12 cellular contexts compared by ENCODE assay signal in the genomic region with DNA sequence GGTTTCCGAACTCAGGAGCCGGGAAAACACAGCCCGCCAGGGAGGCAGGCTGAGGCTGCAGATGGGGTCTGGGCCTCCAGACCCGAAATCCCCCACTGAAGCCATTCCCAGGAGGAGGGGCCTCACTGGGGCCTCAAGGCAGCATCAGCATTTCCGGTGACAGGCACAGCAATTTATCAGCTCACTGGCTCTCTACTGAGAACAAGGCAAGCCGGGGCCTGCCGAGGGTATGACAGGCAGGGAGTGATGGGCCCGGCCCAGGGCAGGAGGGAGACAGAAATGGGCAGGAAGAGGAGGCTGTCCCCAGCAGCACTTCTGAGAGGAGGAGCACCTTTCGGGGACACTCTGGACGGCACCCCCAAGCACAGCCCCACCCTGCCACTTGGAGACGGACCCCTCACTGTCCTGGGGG. TPM values are rescaled to one million over a fixed set of nuclear protein-coding genes. Genes with fewer than 3 reads are reported as not detected.
DNase-seq lines count a peak whose midpoint lies in the region; ATAC-seq, FAIRE-seq and TF ChIP-seq lines count a peak whose summit lies in the region.
"Had no signal": no experiment of that assay in that cellular context is flagged by ENCODE, and none has a peak within 500 bp of the region (broad histone marks: within the 10 kb centered on the region; RNA-seq: fewer than 3 reads in every experiment).

No MANE protein-coding gene starts in this region.

- intact Hi-C loops in K562 (cut with micrococcal nuclease) = no loop called here

- peaks cover 11% of the 10 kb centered on the region for H3K4me1 Mint-ChIP-seq in nephron
- no peaks in the 10 kb centered on the region for H3K4me1 Mint-ChIP-seq in activated CD8-positive, alpha-beta memory T cell treated with anti-CD3 and anti-CD28 coated beads, Interleukin-2, amount 10 ng/mL, durations not matched to agents 7 days and 5 days
- H3K4me1 Mint-ChIP-seq: activated naive CD4-positive, alpha-beta T cell treated with anti-CD3 and anti-CD28 coated beads, Interleukin-2, amount 50 U/mL, for 24 hours had no signal

- peaks cover 16 to 29% of the 10 kb centered on the region in 2 experiments for H3K4me1 ChIP-seq in K562 (replicated peaks in 1 of 2; ENCODE audit: control insufficient read depth in 2 of 2, insufficient read depth in 2 of 2, low read length in 2 of 2)

- H3K36me3 ChIP-seq in K562 (ENCODE audit: control insufficient read depth, insufficient read depth, low read length) = no peaks in the 10 kb centered on the region

- H3K9ac ChIP-seq in K562 (ENCODE audit: insufficient read depth in 1 of 2, low read depth in 2 of 2, low read length in 2 of 2) = peak overlapping the region in 1 of 2 experiments; percentile 39; a peak in 1 of 4 replicates

- no peak for TF ChIP-seq RAD21 in K562 (CRISPR knock-in tag; conservative IDR thresholded peaks at IDR 0.05 in 1 of 2, IDR thresholded peaks at IDR 0.05 in 1 of 2)

- DNase-seq in GM13977 (ENCODE audit: low spot score) (peak; percentile 69), K562 (ENCODE audit: extremely low read depth in 1 of 4, low spot score in 3 of 4) (peak in 2 of 4 experiments; percentile 32 to 50), NOMO-1 treated with DMSO at 0.1 percent for 48 hours (lab: John Stamatoyannopoulos, UW; ENCODE audit: unreplicated experiment) (no peak)
- no peak for DNase-seq in activated CD8-positive, alpha-beta memory T cell treated with anti-CD3 and anti-CD28 coated beads, Interleukin-2, amount 10 ng/mL, durations not matched to agents 7 days and 5 days
- no peak for DNase-seq in stimulated activated naive CD4-positive, alpha-beta T cell treated with Interleukin-2 at 50 U/mL for 16 hours (lab: John Stamatoyannopoulos, UW)
- DNase-seq: GOT3, MV-4-11 had no signal

- H3K4me3 ChIP-seq in K562 = no peak overlapping the region

- no peaks in the 10 kb centered on the region for H4K20me1 ChIP-seq in K562 (replicated peaks; ENCODE audit: control insufficient read depth, insufficient read depth, low read length)

- POLR2A ChIA-PET in K562 (lab: Yijun Ruan, JAX) = interaction anchor here (0.6 to 0.8 kb wide), 3 partner anchors 9 to 587 kb away, joined by 3 to 4 read pairs (median 3); no protein-coding TSS in a partner anchor

- H3K9me3 Mint-ChIP-seq in nephron = no peaks in the 10 kb centered on the region
- H3K9me3 Mint-ChIP-seq in activated CD8-positive, alpha-beta memory T cell treated with anti-CD3 and anti-CD28 coated beads, Interleukin-2, amount 10 ng/mL, durations not matched to agents 7 days and 5 days (ENCODE audit: low read depth) = no peaks in the 10 kb centered on the region
- H3K9me3 Mint-ChIP-seq: activated naive CD4-positive, alpha-beta T cell treated with anti-CD3 and anti-CD28 coated beads, Interleukin-2, amount 50 U/mL, for 24 hours had no signal

- H3K4me3 Mint-ChIP-seq in nephron = peak overlapping the region in 2 of 3 experiments; percentile 28 to 42
- H3K4me3 Mint-ChIP-seq in activated CD8-positive, alpha-beta memory T cell treated with anti-CD3 and anti-CD28 coated beads, Interleukin-2, amount 10 ng/mL, durations not matched to agents 7 days and 5 days = no peak overlapping the region
- H3K4me3 Mint-ChIP-seq: activated naive CD4-positive, alpha-beta T cell treated with anti-CD3 and anti-CD28 coated beads, Interleukin-2, amount 50 U/mL, for 24 hours had no signal

- H3K27ac ChIP-seq in K562 (ENCODE audit: extremely low read depth, low read depth, low read length) = no peak overlapping the region

- no peak for TF ChIP-seq CTCF in GM13977 (IDR thresholded peaks at IDR 0.05; ENCODE audit: extremely low read depth, insufficient read depth, missing control alignments)
- no peak for TF ChIP-seq CTCF in K562 (IDR thresholded peaks at IDR 0.05 in 2 of 3, conservative IDR thresholded peaks at IDR 0.05 in 1 of 3; ENCODE audit: insufficient read depth in 2 of 3, low read depth in 1 of 3, low read length in 3 of 3)
- no peak for TF ChIP-seq CTCF in nephron (IDR thresholded peaks at IDR 0.05; ENCODE audit: unreplicated experiment in 3 of 3)

- BruUV-seq in K562 (replicated peaks; lab: Mats Ljungman, UMichigan) = no TSS peak

- no peak for TF ChIP-seq EP300 in K562 (IDR thresholded peaks at IDR 0.05; ENCODE audit: low read length)

- no peaks in the 10 kb centered on the region for H3K79me2 ChIP-seq in K562 (ENCODE audit: control insufficient read depth, insufficient read depth, low read length)

- H3K27me3 ChIP-seq in K562 (ENCODE audit: control insufficient read depth in 2 of 2, insufficient read depth in 2 of 2, low read length in 2 of 2) = peaks cover 0 to 31% of the 10 kb centered on the region in 2 experiments; a peak in 1 of 5 replicates

- H3K9me3 ChIP-seq in K562 (replicated peaks; ENCODE audit: control insufficient read depth, insufficient read depth, low read depth, low read length) = no peaks in the 10 kb centered on the region

- FAIRE-seq in K562 (lab: Jason Lieb, UNC) = no peak

- H3K36me3 Mint-ChIP-seq in nephron (ENCODE audit: low read depth) = peaks cover 3% of the 10 kb centered on the region
- H3K36me3 Mint-ChIP-seq in activated CD8-positive, alpha-beta memory T cell treated with anti-CD3 and anti-CD28 coated beads, Interleukin-2, amount 10 ng/mL, durations not matched to agents 7 days and 5 days = no peaks in the 10 kb centered on the region
- H3K36me3 Mint-ChIP-seq: activated naive CD4-positive, alpha-beta T cell treated with anti-CD3 and anti-CD28 coated beads, Interleukin-2, amount 50 U/mL, for 24 hours had no signal

- ATAC-seq in HG03103 (IDR thresholded peaks at IDR 0.05; ENCODE audit: low read depth, unreplicated experiment) (peak; percentile 38), K562 (peak; percentile 42; the same call in 2 of the 3 replicates), HG02884 (IDR thresholded peaks at IDR 0.05; ENCODE audit: unreplicated experiment) (no peak)
- no peak for ATAC-seq in activated CD8-positive, alpha-beta memory T cell treated with anti-CD3 and anti-CD28 coated beads, Interleukin-2, amount 10 ng/mL, durations not matched to agents 7 days and 5 days

- peaks cover 3% of the 10 kb centered on the region for H3K27me3 Mint-ChIP-seq in nephron (ENCODE audit: low read depth)
- peaks cover 3% of the 10 kb centered on the region for H3K27me3 Mint-ChIP-seq in activated CD8-positive, alpha-beta memory T cell treated with anti-CD3 and anti-CD28 coated beads, Interleukin-2, amount 10 ng/mL, durations not matched to agents 7 days and 5 days
- H3K27me3 Mint-ChIP-seq: activated naive CD4-positive, alpha-beta T cell treated with anti-CD3 and anti-CD28 coated beads, Interleukin-2, amount 50 U/mL, for 24 hours had no signal

- H3K27ac Mint-ChIP-seq in nephron = peak overlapping the region; percentile 56 to 81 (median 63)
- no peak overlapping the region for H3K27ac Mint-ChIP-seq in activated CD8-positive, alpha-beta memory T cell treated with anti-CD3 and anti-CD28 coated beads, Interleukin-2, amount 10 ng/mL, durations not matched to agents 7 days and 5 days
- H3K27ac Mint-ChIP-seq: activated naive CD4-positive, alpha-beta T cell treated with anti-CD3 and anti-CD28 coated beads, Interleukin-2, amount 50 U/mL, for 24 hours had no signal

- no peak overlapping the region for H3K4me2 ChIP-seq in K562 (ENCODE audit: insufficient read depth, low read length)

- CTCF ChIA-PET in K562 (lab: Yijun Ruan, JAX; ENCODE audit: low intra/inter-chr PET ratio) = no interaction called here
- CTCF ChIA-PET in activated CD8-positive, alpha-beta memory T cell treated with anti-CD3 and anti-CD28 coated beads, Interleukin-2, amount 10 ng/mL, durations not matched to agents 7 days and 5 days (lab: Charles Lee) = interaction anchor here (1.1 kb wide), 1 partner anchor 13 kb away, joined by 3 read pairs; no protein-coding TSS in a partner anchor

- H2AFZ ChIP-seq in K562 (ENCODE audit: low read depth, low read length) = peak overlapping the region; percentile 38

- whole genome bisulfite sequencing in K562 (ENCODE audit: insufficient coverage, low coverage, missing lambda C conversion rate) = 31% methylated on average over 10 of the region's 11 CpGs

- in situ Hi-C loops in GM13977 (cut with MboI; ENCODE audit: low pct_unique_long_range_greater_than_20kb, low sequenced_read_pairs, unreplicated experiment) = no loop called here
- in situ Hi-C loops in K562 (cut with MboI) = no loop called here

- TF ChIP-seq POLR2A in K562 (conservative IDR thresholded peaks at IDR 0.05) = no peak

- no peaks in the 10 kb centered on the region for H3K9me1 ChIP-seq in K562 (ENCODE audit: control insufficient read depth, insufficient read depth, low read length)

TF ChIP-seq in K562, 482 proteins besides CTCF, POLR2A, EP300 and RAD21 (continues in another document):
- TF ChIP-seq DNMT1 (IDR thresholded peaks at IDR 0.05) (no peak), MEIS2 (IDR thresholded peaks at IDR 0.05; ENCODE audit: partially characterized antibody) (peak; percentile 57)

RNA-seq across cellular contexts. Expression of a gene that starts 12.5 kb away (rescaled TPM):
- total RNA-seq in K562 (2011; cell fraction: chromatin; rRNA removed; ENCODE audit: low replicate concordance) = 0.28 and 0.90 TPM in 2 replicates
- total RNA-seq in K562 (2011; cell fraction: nucleolus; rRNA removed) = 0.39 and 1.3 TPM in 2 replicates
- total RNA-seq in K562 (2011; cell fraction: nucleoplasm; rRNA removed) = 0.37 and 0.46 TPM in 2 replicates
- 1.5 and 1.7 TPM in 2 replicates for total RNA-seq in K562 (2014; rRNA removed)
- 0.35 and 0.40 TPM in 2 replicates for total RNA-seq in K562 (2014; rRNA removed; fragmentation: Illumina TruSeq; extraction: Trizol)
- total RNA-seq in K562 (2015; rRNA removed; fragmentation: Illumina TruSeq; extraction: Trizol) = 1.4 and 1.6 TPM in 2 replicates
- 2.7 TPM in 2 replicates for total RNA-seq in K562 (2021)
- 0.39 and 2.7 TPM in 2 replicates for polyA plus RNA-seq in K562 (2011; rRNA removed)
- polyA plus RNA-seq in K562 (2011; cell fraction: cytosol; rRNA removed) = 2.3 and 2.9 TPM in 2 replicates
- polyA plus RNA-seq in K562 (2011; cell fraction: nucleus; rRNA removed) = 0.34 and 2.7 TPM in 2 replicates
- 0.86 and 0.90 TPM in 2 replicates for polyA plus RNA-seq in K562 (2012)
- polyA plus RNA-seq in K562 (2014; fragmentation: Illumina TruSeq; extraction: Trizol) = 0.49 and 1.2 TPM in 2 replicates
- polyA plus RNA-seq in K562 (2014; fragmentation: Nextera tagmentation; extraction: Ambion mirVana) = under 1 TPM; 0.06 to 0.14 TPM
- 1.1 and 1.8 TPM in 2 replicates for polyA plus RNA-seq in K562 (2014; rRNA removed)
- polyA minus RNA-seq in K562 (2011; rRNA and poly(A)+ RNA removed) = 0.39 and 1.3 TPM in 2 replicates
- 0.57 and 3.1 TPM in 2 replicates for polyA minus RNA-seq in K562 (2011; cell fraction: cytosol; rRNA and poly(A)+ RNA removed)
- 0.13 and 0.56 TPM in 2 replicates for polyA minus RNA-seq in K562 (2011; cell fraction: nucleus; rRNA and poly(A)+ RNA removed)
- under 1 TPM in 1 of 2 experiments, not detected in 1; 0.42 TPM for total RNA-seq in activated CD8-positive, alpha-beta memory T cell treated with anti-CD3 and anti-CD28 coated beads, Interleukin-2, amount 10 ng/mL, durations not matched to agents 7 days and 5 days
- total RNA-seq: T-helper 1 cell treated with Interleukin-12 subunit alpha and Interleukin-12 subunit beta and Interleukin-4 antibody, amounts not matched to agents 30 ng/mL and 1 ng/mL, for 36 hours had no signal

Comparison
In these comparisons a context has a peak if more than half of its experiments do, and no peak if none do; other contexts are left out.
1. ATAC-seq: peak in HG03103 (single experiment) and K562 (single experiment); none in activated CD8-positive, alpha-beta memory T cell treated with anti-CD3 and anti-CD28 coated beads, Interleukin-2, amount 10 ng/mL, durations not matched to agents 7 days and 5 days (single experiment) and HG02884 (single experiment).